In the genomic region with DNA sequence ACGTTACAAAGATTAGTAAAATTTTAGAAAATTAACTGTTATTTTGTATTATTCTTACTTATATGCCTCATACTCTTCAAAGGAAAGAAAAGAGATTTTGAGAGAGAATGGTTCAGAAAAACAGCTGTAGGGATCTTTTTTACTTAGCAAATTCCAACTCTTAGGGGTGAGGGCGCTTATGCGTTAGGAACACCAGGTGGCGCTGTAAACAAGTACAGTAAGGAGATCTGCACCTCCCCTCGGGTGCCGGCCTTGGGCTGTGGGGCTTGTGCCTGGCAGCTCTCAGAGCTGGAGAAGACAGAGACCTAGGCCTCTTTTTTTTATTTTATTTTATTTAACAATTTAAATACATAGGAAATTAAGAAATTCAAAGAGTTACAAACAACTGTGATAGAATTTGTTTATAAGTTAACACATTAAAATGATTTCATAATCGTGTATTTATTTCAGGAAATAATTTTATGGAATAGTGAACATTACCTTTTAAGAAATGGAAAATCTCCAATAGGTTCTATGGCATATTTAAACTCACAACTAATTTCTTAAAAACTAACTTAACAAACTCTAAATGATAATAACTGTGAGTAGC, we compare ENCODE assay signal across 8 cellular contexts. TPM values are rescaled to one million over a fixed set of nuclear protein-coding genes. Genes with fewer than 3 reads are reported as not detected.
A peak's percentile ranks its signal among the peaks of the same experiment; 100 is the strongest.
DNase-seq lines count a peak whose midpoint lies in the region; ATAC-seq, FAIRE-seq and TF ChIP-seq lines count a peak whose summit lies in the region.

No MANE protein-coding gene starts in this region.

- H2AFZ ChIP-seq in hepatocyte, result no peak overlapping the region

- peaks cover 18% of the 10 kb centered on the region for H3K27me3 ChIP-seq in hepatocyte
- peaks cover 0 to 4% of the 10 kb centered on the region in 2 donors for H3K27me3 ChIP-seq in small intestine (ENCODE audit: control insufficient read depth in 2 of 2, insufficient read depth in 2 of 2, low read length in 2 of 2)

- ATAC-seq in HG02798 (IDR thresholded peaks at IDR 0.05; ENCODE audit: poor library complexity, unreplicated experiment), result peak; percentile 90

- H3K4me2 ChIP-seq in hepatocyte, result no peak overlapping the region

- no peak for FAIRE-seq in small intestine (lab: Jason Lieb, UNC)

- H3K27ac ChIP-seq in hepatocyte (no peak overlapping the region), small intestine (ENCODE audit: low read depth in 1 of 2, low read length in 1 of 2) (no peak overlapping the region)

- H3K79me2 ChIP-seq in hepatocyte, result no peaks in the 10 kb centered on the region

- no peaks in the 10 kb centered on the region for H3K9me3 ChIP-seq in hepatocyte (ENCODE audit: low read depth)
- no peaks in the 10 kb centered on the region for H3K9me3 ChIP-seq in small intestine (ENCODE audit: control insufficient read depth, low read depth)

- H3K4me3 ChIP-seq in hepatocyte (no peak overlapping the region), small intestine (ENCODE audit: low read depth in 1 of 2, low read length in 2 of 2) (no peak overlapping the region)

- peak; percentile 96 for TF ChIP-seq CTCF in hepatocyte (IDR thresholded peaks at IDR 0.05; ENCODE audit: poor library complexity)

- no peaks in the 10 kb centered on the region for H3K9me2 ChIP-seq in hepatocyte (replicated peaks; ENCODE audit: insufficient read depth)

- H3K36me3 ChIP-seq in hepatocyte (replicated peaks; ENCODE audit: insufficient read depth, low read depth), result no peaks in the 10 kb centered on the region
- no peaks in the 10 kb centered on the region for H3K36me3 ChIP-seq in small intestine (ENCODE audit: control insufficient read depth in 2 of 2, insufficient read depth in 2 of 2, low read length in 2 of 2)

- H4K20me1 ChIP-seq in hepatocyte (ENCODE audit: insufficient read depth, poor library complexity, severe bottlenecking), result no peaks in the 10 kb centered on the region

- peaks cover 6% of the 10 kb centered on the region for H3K4me1 ChIP-seq in hepatocyte (ENCODE audit: insufficient read depth)
- no peaks in the 10 kb centered on the region for H3K4me1 ChIP-seq in small intestine (ENCODE audit: control insufficient read depth in 2 of 2, insufficient read depth in 1 of 2, low read depth in 1 of 2, low read length in 1 of 2)

- 13% methylated on average over 7 of the region's 7 CpGs for WGBS in hepatocyte (ENCODE audit: low lambda C conversion rate, missing lambda C conversion rate)
- 14 to 15% (median 14%) methylated on average over 7 of the region's 7 CpGs for WGBS in small intestine, 3 donors

- DNase-seq in activated gamma-delta T cell treated with Interleukin-2 at 50 U/mL for 16 hours (peak; percentile 64), activated gamma-delta T cell (lab: John Stamatoyannopoulos, UW) (no peak), NCI-H146 (lab: John Stamatoyannopoulos, UW) (peak; percentile 88), T-helper 2 cell (peak; percentile 32 to 77 (median 59)), amygdala (lab: John Stamatoyannopoulos, UW) (peak in 45 of 56 donors; percentile 20 to 90 (median 59)), hepatocyte (ENCODE audit: low spot score) (peak; percentile 94), small intestine (peak; percentile 71)

RNA-seq across cellular contexts. Expression of a gene that starts 32.6 kb away (rescaled TPM):
- 8.0 and 8.3 TPM in 2 replicates for total RNA-seq in hepatocyte
- 3.2 and 5.2 TPM in 2 replicates for polyA plus RNA-seq in hepatocyte
- polyA plus RNA-seq in small intestine, result 1 to 10 TPM in 2 of 3 donors, under 1 TPM in 1; 0.89 to 3.4 (median 1.1) TPM

RNA-seq across cellular contexts. Expression of a gene that starts 54.4 kb away (rescaled TPM):
- 34.2 and 35.3 TPM in 2 replicates for total RNA-seq in hepatocyte
- 21.3 and 31.0 TPM in 2 replicates for polyA plus RNA-seq in hepatocyte
- polyA plus RNA-seq in small intestine, result 10 to 100 TPM; 26.8 to 34.9 (median 29.5) TPM
